ENCODE assay signal across 12 cellular contexts in genomic region chr14:41566864-41567263, GRCh38. TPM values are rescaled to one million over a fixed set of nuclear protein-coding genes. Genes with fewer than 3 reads are reported as not detected.
"Had no signal": no experiment of that assay in that cellular context is flagged by ENCODE, and none has a peak within 500 bp of the region (broad histone marks: within the 10 kb centered on the region; RNA-seq: fewer than 3 reads in every experiment).

No MANE protein-coding gene starts in this region.

RNA-seq across cellular contexts. Expression of gene LRFN5, which starts 39.8 kb away (rescaled TPM):
- total RNA-seq: activated CD4-positive, alpha-beta memory T cell treated with anti-CD3 and anti-CD28 coated beads for 36 hours; activated CD4-positive, alpha-beta memory T cell treated with anti-CD3 and anti-CD28 coated beads, Interleukin-2, amount 10 ng/mL, durations not matched to agents 7 days and 5 days; activated CD4-positive, alpha-beta T cell treated with anti-CD3 and anti-CD28 coated beads for 36 hours; activated CD4-positive, alpha-beta T cell treated with anti-CD3 and anti-CD28 coated beads, Interleukin-2, amount 10 ng/mL, durations not matched to agents 24 days and 14 days; activated CD4-positive, alpha-beta T cell treated with anti-CD3 and anti-CD28 coated beads, Interleukin-2, amount 10 ng/mL, durations not matched to agents 7 days and 5 days; activated CD8-positive, alpha-beta memory T cell treated with anti-CD3 and anti-CD28 coated beads for 36 hours; activated CD8-positive, alpha-beta memory T cell treated with anti-CD3 and anti-CD28 coated beads, Interleukin-2, amount 10 ng/mL, durations not matched to agents 7 days and 5 days; activated CD8-positive, alpha-beta T cell treated with anti-CD3 and anti-CD28 coated beads for 36 hours; activated CD8-positive, alpha-beta T cell treated with anti-CD3 and anti-CD28 coated beads, Interleukin-2, amount 10 ng/mL, durations not matched to agents 7 days and 5 days; T-helper 1 cell treated with Interleukin-12 subunit alpha and Interleukin-12 subunit beta and Interleukin-4 antibody, amounts not matched to agents 30 ng/mL and 1 ng/mL, for 36 hours; T-helper 17 cell; T-helper 2 cell treated with Interferon-gamma antibody and Interleukin-4, amounts not matched to agents 100 ng/mL and 5 ng/mL, for 36 hours had no signal
